Comparison of ENCODE assay signal across 8 cellular contexts in the genomic region with DNA sequence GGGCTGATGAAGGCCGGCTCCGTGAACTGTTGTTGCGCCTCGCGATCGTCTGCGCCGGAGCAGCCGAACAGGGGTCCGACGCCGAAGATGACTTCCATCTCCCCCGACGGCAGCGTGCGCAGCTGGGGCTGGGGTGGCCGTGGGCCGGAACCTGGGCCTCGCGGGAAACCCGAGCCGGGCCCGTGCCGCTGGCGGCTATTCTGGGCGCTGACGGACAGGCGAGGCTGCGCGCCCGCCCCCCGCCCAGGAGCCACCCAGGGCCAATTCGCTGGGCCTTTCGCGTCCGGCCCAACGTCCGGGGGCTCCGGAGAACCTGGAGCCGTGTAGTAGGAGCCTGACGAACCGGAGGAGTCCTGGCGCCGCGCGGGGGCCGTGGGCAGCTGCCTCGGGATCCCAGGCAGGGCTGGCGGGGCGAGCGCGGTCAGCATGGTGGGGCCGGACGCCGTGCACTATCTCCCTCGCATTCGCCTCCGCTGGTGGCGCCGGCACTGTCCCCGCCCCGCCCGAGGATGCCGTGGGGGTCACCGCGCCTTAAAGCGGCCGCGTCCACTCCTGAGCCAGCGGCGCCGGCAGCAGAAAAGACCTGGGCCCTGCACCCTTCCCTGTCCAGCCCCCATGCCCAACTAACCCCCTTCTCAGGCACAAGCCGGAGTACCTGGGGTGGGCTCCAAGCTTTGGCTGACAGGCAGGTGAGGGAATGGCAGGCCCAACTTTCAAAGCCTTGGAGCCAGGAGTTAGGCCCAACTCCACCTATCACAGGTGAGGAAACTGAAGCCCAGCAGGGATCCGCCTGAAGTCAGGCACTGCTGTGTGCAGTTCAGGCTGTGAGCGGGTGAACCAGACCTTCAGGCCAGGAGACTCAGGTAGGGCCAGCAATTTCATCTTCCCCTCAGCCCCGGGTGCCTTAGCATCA. TPM values are rescaled to one million over a fixed set of nuclear protein-coding genes. Genes with fewer than 3 reads are reported as not detected.
DNase-seq lines count a peak whose midpoint lies in the region; ATAC-seq and TF ChIP-seq lines count a peak whose summit lies in the region.

A gene with protein sequence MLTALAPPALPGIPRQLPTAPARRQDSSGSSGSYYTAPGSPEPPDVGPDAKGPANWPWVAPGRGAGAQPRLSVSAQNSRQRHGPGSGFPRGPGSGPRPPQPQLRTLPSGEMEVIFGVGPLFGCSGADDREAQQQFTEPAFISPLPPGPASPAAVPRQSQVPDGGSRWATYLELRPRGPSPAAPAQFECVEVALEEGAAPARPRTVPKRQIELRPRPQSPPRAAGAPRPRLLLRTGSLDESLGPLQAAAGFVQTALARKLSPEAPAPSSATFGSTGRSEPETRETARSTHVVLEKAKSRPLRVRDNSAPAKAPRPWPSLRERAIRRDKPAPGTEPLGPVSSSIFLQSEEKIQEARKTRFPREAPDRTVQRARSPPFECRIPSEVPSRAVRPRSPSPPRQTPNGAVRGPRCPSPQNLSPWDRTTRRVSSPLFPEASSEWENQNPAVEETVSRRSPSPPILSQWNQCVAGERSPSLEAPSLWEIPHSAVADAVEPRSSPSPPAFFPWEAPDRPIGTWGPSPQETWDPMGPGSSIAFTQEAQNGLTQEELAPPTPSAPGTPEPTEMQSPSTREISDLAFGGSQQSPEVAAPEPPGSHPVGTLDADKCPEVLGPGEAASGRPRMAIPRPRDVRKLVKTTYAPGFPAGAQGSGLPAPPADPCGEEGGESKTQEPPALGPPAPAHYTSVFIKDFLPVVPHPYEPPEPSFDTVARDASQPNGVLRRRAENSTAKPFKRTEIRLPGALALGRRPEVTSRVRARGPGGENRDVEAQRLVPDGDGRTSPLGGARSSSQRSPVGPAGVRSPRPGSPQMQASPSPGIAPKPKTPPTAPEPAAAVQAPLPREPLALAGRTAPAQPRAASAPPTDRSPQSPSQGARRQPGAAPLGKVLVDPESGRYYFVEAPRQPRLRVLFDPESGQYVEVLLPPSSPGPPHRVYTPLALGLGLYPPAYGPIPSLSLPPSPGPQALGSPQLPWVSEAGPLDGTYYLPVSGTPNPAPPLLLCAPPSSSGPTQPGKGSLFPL (minus strand): TSS at position 451 of the 913 bp plus-strand sequence. CDS start 23 bp downstream, at position 428.

- H3K4me3 ChIP-seq in upper lobe of left lung = peak within 1 kb of the TSS; percentile 25 to 65 (median 54)

- no peak within 1 kb of the TSS for H3K27ac Mint-ChIP-seq in activated naive CD4-positive, alpha-beta T cell treated with anti-CD3 and anti-CD28 coated beads for 36 hours
- H3K27ac Mint-ChIP-seq in dendritic cell treated with granulocyte-macrophage colony-stimulating factor and Interleukin-4, amounts not matched to agents 40 ng/mL and 50 ng/mL, for 4 days = no peak within 1 kb of the TSS
- no peak within 1 kb of the TSS for H3K27ac Mint-ChIP-seq in mesothelial cell of epicardium

- H3K27ac ChIP-seq in upper lobe of left lung = peak within 1 kb of the TSS in 3 of 4 donors; percentile 17 to 46 (median 35)

- H3K4me3 Mint-ChIP-seq in activated naive CD4-positive, alpha-beta T cell treated with anti-CD3 and anti-CD28 coated beads for 36 hours = peak within 1 kb of the TSS; percentile 89
- peak within 1 kb of the TSS; percentile 48 for H3K4me3 Mint-ChIP-seq in dendritic cell treated with granulocyte-macrophage colony-stimulating factor and Interleukin-4, amounts not matched to agents 40 ng/mL and 50 ng/mL, for 4 days
- H3K4me3 Mint-ChIP-seq in mesothelial cell of epicardium = peak within 1 kb of the TSS; percentile 68

- DNase-seq in activated naive CD4-positive, alpha-beta T cell treated with anti-CD3 and anti-CD28 coated beads for 36 hours = no peak
- no peak for DNase-seq in activated naive CD4-positive, alpha-beta T cell treated with Interleukin-2 at 50 U/mL for 16 hours
- DNase-seq in mesothelial cell of epicardium (ENCODE audit: low spot score in 2 of 2, unreplicated experiment in 2 of 2) (no peak), upper lobe of left lung (peak in 1 of 2 donors; percentile 88), iPS-NIHi7 (ENCODE audit: extremely low spot score) (no peak)
- DNase-seq in activated effector memory CD4-positive, alpha-beta T cell treated with Interleukin-2 at 50 U/mL for 16 hours = no peak

- intact Hi-C loops in activated naive CD4-positive, alpha-beta T cell treated with anti-CD3 and anti-CD28 coated beads for 36 hours (cut with micrococcal nuclease) = loop anchor here (1.0 kb wide), 1 partner anchor 24 kb away; no protein-coding TSS in a partner anchor
- intact Hi-C loops in dendritic cell treated with granulocyte-macrophage colony-stimulating factor and Interleukin-4, amounts not matched to agents 40 ng/mL and 50 ng/mL, for 4 days (cut with micrococcal nuclease) = loop anchor here (5.0 kb wide), 1 partner anchor 53 kb away; a partner anchor contains a TSS

- WGBS in upper lobe of left lung, 2 donors = 41 to 54% methylated on average over 7 to 40 of the region's 76 CpGs

- no peaks in the 10 kb centered on the region for H3K9me3 ChIP-seq in upper lobe of left lung

- H3K36me3 ChIP-seq in upper lobe of left lung = no peaks in the 10 kb centered on the region

- TF ChIP-seq CTCF in mesothelial cell of epicardium (IDR thresholded peaks at IDR 0.05; ENCODE audit: unreplicated experiment) = no peak
- TF ChIP-seq CTCF in upper lobe of left lung (IDR thresholded peaks at IDR 0.05) = no peak

- no peaks in the 10 kb centered on the region for H3K27me3 Mint-ChIP-seq in activated naive CD4-positive, alpha-beta T cell treated with anti-CD3 and anti-CD28 coated beads for 36 hours (ENCODE audit: low read depth)
- H3K27me3 Mint-ChIP-seq in dendritic cell treated with granulocyte-macrophage colony-stimulating factor and Interleukin-4, amounts not matched to agents 40 ng/mL and 50 ng/mL, for 4 days = peaks cover 59% of the 10 kb centered on the region
- H3K27me3 Mint-ChIP-seq in mesothelial cell of epicardium (ENCODE audit: low read depth) = peaks cover 61% of the 10 kb centered on the region

- peaks cover 0 to 31% (median 18%) of the 10 kb centered on the region in 4 donors for H3K27me3 ChIP-seq in upper lobe of left lung

- ATAC-seq in upper lobe of left lung (ENCODE audit: low FRiP score in 2 of 2) = peak in 1 of 2 donors; percentile 36
- ATAC-seq in GM21360 (IDR thresholded peaks at IDR 0.05; ENCODE audit: unreplicated experiment) = no peak

- TF ChIP-seq POLR2A in upper lobe of left lung (IDR thresholded peaks at IDR 0.05) = no peak

- CTCF ChIA-PET in activated naive CD4-positive, alpha-beta T cell treated with anti-CD3 and anti-CD28 coated beads for 36 hours (lab: Charles Lee) = interaction anchor here (0.7 to 1.6 kb wide), 6 partner anchors 9 to 370 kb away, joined by 3 to 5 read pairs (median 3); a partner anchor contains a TSS

- H3K36me3 Mint-ChIP-seq in activated naive CD4-positive, alpha-beta T cell treated with anti-CD3 and anti-CD28 coated beads for 36 hours (ENCODE audit: low read depth) = peaks cover 1% of the 10 kb centered on the region
- H3K36me3 Mint-ChIP-seq in dendritic cell treated with granulocyte-macrophage colony-stimulating factor and Interleukin-4, amounts not matched to agents 40 ng/mL and 50 ng/mL, for 4 days (ENCODE audit: low read depth) = no peaks in the 10 kb centered on the region
- H3K36me3 Mint-ChIP-seq in mesothelial cell of epicardium = peaks cover 4% of the 10 kb centered on the region

- no peak for TF ChIP-seq EP300 in upper lobe of left lung (IDR thresholded peaks at IDR 0.05)

- H3K4me1 ChIP-seq in upper lobe of left lung = peaks cover 14 to 43% (median 35%) of the 10 kb centered on the region in 4 donors

- peaks cover 36% of the 10 kb centered on the region for H3K4me1 Mint-ChIP-seq in activated naive CD4-positive, alpha-beta T cell treated with anti-CD3 and anti-CD28 coated beads for 36 hours (ENCODE audit: low read depth)
- peaks cover 43% of the 10 kb centered on the region for H3K4me1 Mint-ChIP-seq in dendritic cell treated with granulocyte-macrophage colony-stimulating factor and Interleukin-4, amounts not matched to agents 40 ng/mL and 50 ng/mL, for 4 days (ENCODE audit: low read depth)
- H3K4me1 Mint-ChIP-seq in mesothelial cell of epicardium = peaks cover 13% of the 10 kb centered on the region

- no peaks in the 10 kb centered on the region for H3K9me3 Mint-ChIP-seq in activated naive CD4-positive, alpha-beta T cell treated with anti-CD3 and anti-CD28 coated beads for 36 hours
- H3K9me3 Mint-ChIP-seq in dendritic cell treated with granulocyte-macrophage colony-stimulating factor and Interleukin-4, amounts not matched to agents 40 ng/mL and 50 ng/mL, for 4 days = no peaks in the 10 kb centered on the region
- H3K9me3 Mint-ChIP-seq in mesothelial cell of epicardium = no peaks in the 10 kb centered on the region

RNA-seq across cellular contexts. Expression of the gene that starts here (rescaled TPM):
- total RNA-seq in activated naive CD4-positive, alpha-beta T cell treated with anti-CD3 and anti-CD28 coated beads for 36 hours = 1 to 10 TPM; 1.1 to 1.2 TPM
- 1.4 to 1.6 TPM (median 1.5 TPM) in 3 replicates for total RNA-seq in mesothelial cell of epicardium
- total RNA-seq in upper lobe of left lung = 1 to 10 TPM in 2 of 6 donors, under 1 TPM in 4; 0.33 to 2.1 (median 0.95) TPM
